1 cellular context compared by ENCODE assay signal in genomic region chr11:69443138-69443967, GRCh38.
TF ChIP-seq lines count a peak whose summit lies in the region.

No MANE protein-coding gene starts in this region.

TF ChIP-seq in HepG2, 621 proteins besides CTCF, POLR2A, EP300 and RAD21 (continued from another document):
- TF ChIP-seq ZNF124 (CRISPR knock-in tag; IDR thresholded peaks at IDR 0.05) (0 out of 2 replicates have a peak, but pooled peaks have one; percentile 0), HDAC6 (IDR thresholded peaks at IDR 0.05; ENCODE audit: low read depth, low read length) (no peak), ZNF616 (CRISPR knock-in tag; IDR thresholded peaks at IDR 0.05; ENCODE audit: low read depth) (no peak), IKZF5 (CRISPR knock-in tag; IDR thresholded peaks at IDR 0.05) (0 out of 2 replicates have a peak, but pooled peaks have one; percentile 8), SNAPC2 (CRISPR knock-in tag; IDR thresholded peaks at IDR 0.05) (no peak), PHF20 (CRISPR knock-in tag; IDR thresholded peaks at IDR 0.05) (no peak)
- TF ChIP-seq, protein P1, sequence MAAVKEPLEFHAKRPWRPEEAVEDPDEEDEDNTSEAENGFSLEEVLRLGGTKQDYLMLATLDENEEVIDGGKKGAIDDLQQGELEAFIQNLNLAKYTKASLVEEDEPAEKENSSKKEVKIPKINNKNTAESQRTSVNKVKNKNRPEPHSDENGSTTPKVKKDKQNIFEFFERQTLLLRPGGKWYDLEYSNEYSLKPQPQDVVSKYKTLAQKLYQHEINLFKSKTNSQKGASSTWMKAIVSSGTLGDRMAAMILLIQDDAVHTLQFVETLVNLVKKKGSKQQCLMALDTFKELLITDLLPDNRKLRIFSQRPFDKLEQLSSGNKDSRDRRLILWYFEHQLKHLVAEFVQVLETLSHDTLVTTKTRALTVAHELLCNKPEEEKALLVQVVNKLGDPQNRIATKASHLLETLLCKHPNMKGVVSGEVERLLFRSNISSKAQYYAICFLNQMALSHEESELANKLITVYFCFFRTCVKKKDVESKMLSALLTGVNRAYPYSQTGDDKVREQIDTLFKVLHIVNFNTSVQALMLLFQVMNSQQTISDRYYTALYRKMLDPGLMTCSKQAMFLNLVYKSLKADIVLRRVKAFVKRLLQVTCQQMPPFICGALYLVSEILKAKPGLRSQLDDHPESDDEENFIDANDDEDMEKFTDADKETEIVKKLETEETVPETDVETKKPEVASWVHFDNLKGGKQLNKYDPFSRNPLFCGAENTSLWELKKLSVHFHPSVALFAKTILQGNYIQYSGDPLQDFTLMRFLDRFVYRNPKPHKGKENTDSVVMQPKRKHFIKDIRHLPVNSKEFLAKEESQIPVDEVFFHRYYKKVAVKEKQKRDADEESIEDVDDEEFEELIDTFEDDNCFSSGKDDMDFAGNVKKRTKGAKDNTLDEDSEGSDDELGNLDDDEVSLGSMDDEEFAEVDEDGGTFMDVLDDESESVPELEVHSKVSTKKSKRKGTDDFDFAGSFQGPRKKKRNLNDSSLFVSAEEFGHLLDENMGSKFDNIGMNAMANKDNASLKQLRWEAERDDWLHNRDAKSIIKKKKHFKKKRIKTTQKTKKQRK (IDR thresholded peaks at IDR 0.05; ENCODE audit: low read length): no peak
